In the genomic region with DNA sequence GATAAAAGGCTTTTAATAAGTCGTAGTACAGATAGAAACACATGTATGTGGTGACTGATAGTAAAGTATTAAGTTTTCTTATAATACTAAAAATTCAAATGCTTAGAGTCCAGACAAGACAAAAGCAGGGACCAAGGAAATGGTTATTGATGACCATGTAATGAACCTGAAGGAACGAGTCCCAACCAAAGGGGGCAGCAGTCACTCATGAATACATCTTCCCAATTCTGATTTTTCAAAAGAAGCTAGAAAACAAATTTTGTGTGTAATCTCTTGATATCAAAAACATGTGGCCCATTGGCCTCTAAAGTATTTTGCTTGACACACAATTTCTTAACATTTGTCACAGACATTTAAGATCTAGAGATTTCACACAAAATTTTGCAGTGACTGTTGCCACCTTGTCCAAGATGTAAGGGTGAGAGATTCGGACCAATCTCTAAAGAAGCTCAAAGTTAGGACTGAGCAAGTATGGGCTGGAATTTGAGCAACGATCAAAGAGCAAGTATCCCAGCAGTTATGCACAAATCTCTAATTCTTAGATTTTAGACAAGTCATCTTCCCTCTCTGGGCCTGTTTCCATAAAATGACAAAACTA, we compare ENCODE assay signal across 8 cellular contexts.
A peak's percentile ranks its signal among the peaks of the same experiment; 100 is the strongest.
DNase-seq lines count a peak whose midpoint lies in the region; ATAC-seq and TF ChIP-seq lines count a peak whose summit lies in the region.

No MANE protein-coding gene starts in this region.

- H3K4me3 ChIP-seq in Karpas-422 (ENCODE audit: low read length) (no peak overlapping the region), fibroblast of mammary gland (ENCODE audit: control insufficient read depth, low read depth, low read length) (no peak overlapping the region), psoas muscle (no peak overlapping the region)

- no peaks in the 10 kb centered on the region for H3K27me3 ChIP-seq in Karpas-422 (ENCODE audit: low read length)
- no peaks in the 10 kb centered on the region for H3K27me3 ChIP-seq in psoas muscle (ENCODE audit: insufficient read depth in 3 of 3, low read length in 2 of 3)

- no peak overlapping the region for H2AFZ ChIP-seq in Karpas-422 (ENCODE audit: low read length)

- no peaks in the 10 kb centered on the region for H3K79me2 ChIP-seq in Karpas-422 (ENCODE audit: low read length)

- H3K9ac ChIP-seq in Karpas-422 (ENCODE audit: low read length) = no peak overlapping the region

- H4K20me1 ChIP-seq in Karpas-422 (ENCODE audit: insufficient read depth, low read depth, low read length) = peaks cover 15% of the 10 kb centered on the region

- peak; percentile 87 for TF ChIP-seq CTCF in fibroblast of mammary gland (conservative IDR thresholded peaks at IDR 0.05; ENCODE audit: control insufficient read depth, insufficient read depth, low read depth, low read length)
- TF ChIP-seq CTCF in psoas muscle (IDR thresholded peaks at IDR 0.05) = peak; percentile 51

- ATAC-seq in GM18861 (IDR thresholded peaks at IDR 0.05; ENCODE audit: unreplicated experiment) (peak; percentile 59), psoas muscle (no peak), HG02763 (IDR thresholded peaks at IDR 0.05; ENCODE audit: unreplicated experiment) (no peak)

- intact Hi-C loops in psoas muscle (cut with DNase I) = no loop called here

- H3K36me3 ChIP-seq in Karpas-422 (ENCODE audit: insufficient read depth, low read length) (no peaks in the 10 kb centered on the region), psoas muscle (ENCODE audit: insufficient read depth in 1 of 2, low read depth in 1 of 2) (no peaks in the 10 kb centered on the region)

- H3K9me2 ChIP-seq in Karpas-422 (replicated peaks; ENCODE audit: insufficient read depth, low read length) = no peaks in the 10 kb centered on the region

- no peak overlapping the region for H3K4me2 ChIP-seq in Karpas-422 (ENCODE audit: low read depth, low read length, poor library complexity, severe bottlenecking)

- H3K9me3 ChIP-seq in Karpas-422 (ENCODE audit: low read length) (no peaks in the 10 kb centered on the region), psoas muscle (no peaks in the 10 kb centered on the region)

- DNase-seq in COLO668 (lab: John Stamatoyannopoulos, UW; ENCODE audit: unreplicated experiment) = peak; percentile 20
- peak; percentile 71 for DNase-seq in Karpas-422
- peak; percentile 8 for DNase-seq in T-helper 9 cell
- peak; percentile 64 for DNase-seq in fibroblast of mammary gland (ENCODE audit: low read depth)
- DNase-seq in psoas muscle = no peak
- DNase-seq in occipital lobe (lab: John Stamatoyannopoulos, UW) = no peak

- no peak overlapping the region for H3K27ac ChIP-seq in Karpas-422 (ENCODE audit: low read length)
- no peak overlapping the region for H3K27ac ChIP-seq in psoas muscle

- WGBS in psoas muscle, 3 donors = 54 to 73% (median 57%) methylated on average over 4 of the region's 4 CpGs

- H3K4me1 ChIP-seq in Karpas-422 (ENCODE audit: low read length) (no peaks in the 10 kb centered on the region), psoas muscle (no peaks in the 10 kb centered on the region)

Comparison
In these comparisons a context has a peak if more than half of its experiments do, and no peak if none do; other contexts are left out.
1. DNase-seq: peak in COLO668 (single experiment), Karpas-422 (single experiment), T-helper 9 cell (single experiment) and fibroblast of mammary gland (single experiment); none in psoas muscle (0 of 2) and occipital lobe (single experiment).